Comparison of ENCODE assay signal across 8 cellular contexts in genomic region chr1:219173758-219174671, GRCh38. TPM values are rescaled to one million over a fixed set of nuclear protein-coding genes. Genes with fewer than 3 reads are reported as not detected.
DNase-seq lines count a peak whose midpoint lies in the region; ATAC-seq and TF ChIP-seq lines count a peak whose summit lies in the region.

LYPLAL1 (plus strand) TSS chr1:219173878; CDS start chr1:219173891, 13 bp downstream.

- H3K4me3 ChIP-seq in SJCRH30 (peak within 1 kb of the TSS; percentile 74), neuron (ENCODE audit: low read length) (peak within 1 kb of the TSS; percentile 76)

- peak within 1 kb of the TSS; percentile 54 for H3K9ac ChIP-seq in H9 (ENCODE audit: extremely low read depth, insufficient read length, low read length)

- H2BK20ac ChIP-seq in H9 (ENCODE audit: low read depth, low read length, poor library complexity, severe bottlenecking): no peak within 1 kb of the TSS

- H4K20me1 ChIP-seq in H9 (ENCODE audit: control insufficient read depth, insufficient read depth, insufficient read length): no peaks in the 10 kb centered on the region

- H2AFZ ChIP-seq in H9 (ENCODE audit: low read length) (no peak within 1 kb of the TSS), neuron (ENCODE audit: low read depth, low read length) (peak within 1 kb of the TSS; percentile 95)

- H3K27me3 ChIP-seq in H9 (ENCODE audit: insufficient read depth, low read length) (no peaks in the 10 kb centered on the region), SJCRH30 (no peaks in the 10 kb centered on the region), foreskin keratinocyte (no peaks in the 10 kb centered on the region), neuron (ENCODE audit: insufficient read depth, low read length) (no peaks in the 10 kb centered on the region)

- H3K4me3 Mint-ChIP-seq in H9: peak within 1 kb of the TSS; percentile 94 to 95

- no peaks in the 10 kb centered on the region for H3K79me1 ChIP-seq in H9 (ENCODE audit: insufficient read depth, low read depth, low read length, poor library complexity, severe bottlenecking)

- no peak within 1 kb of the TSS for H2BK5ac ChIP-seq in H9 (ENCODE audit: insufficient read length, low read length)

- peak within 1 kb of the TSS; percentile 58 for H3K18ac ChIP-seq in H9 (ENCODE audit: insufficient read length, low read depth, low read length)

- H3K9me3 Mint-ChIP-seq in H9: no peaks in the 10 kb centered on the region; a peak in 2 of 5 replicates

- no peaks in the 10 kb centered on the region for H3K36me3 Mint-ChIP-seq in H9 (ENCODE audit: insufficient read depth in 1 of 3, low read depth in 3 of 3)

- no peak within 1 kb of the TSS for H2BK12ac ChIP-seq in H9 (ENCODE audit: insufficient read length, low read depth, low read length)

- no peaks in the 10 kb centered on the region for H3K4me1 ChIP-seq in H9 (ENCODE audit: insufficient read depth, low read length)
- H3K4me1 ChIP-seq in SJCRH30: peaks cover 11% of the 10 kb centered on the region; the same call in 1 of the 2 replicates
- H3K4me1 ChIP-seq in foreskin keratinocyte: peaks cover 20% of the 10 kb centered on the region
- H3K4me1 ChIP-seq in neuron (ENCODE audit: insufficient read depth, low read length): peaks cover 13% of the 10 kb centered on the region

- H4K8ac ChIP-seq in H9 (replicated peaks; ENCODE audit: insufficient read length, low read depth, low read length): no peak within 1 kb of the TSS

- no peak within 1 kb of the TSS for H4K5ac ChIP-seq in H9 (ENCODE audit: insufficient read length, low read depth, low read length)

- H2BK120ac ChIP-seq in H9 (ENCODE audit: low read depth, low read length, poor library complexity, severe bottlenecking): no peak within 1 kb of the TSS

- TF ChIP-seq CTCF in H9 (conservative IDR thresholded peaks at IDR 0.05) (peak; percentile 32; the same call in 1 of the 3 replicates), foreskin keratinocyte (conservative IDR thresholded peaks at IDR 0.05) (peak; percentile 16)

- H3K56ac ChIP-seq in H9 (ENCODE audit: insufficient read length, low read depth, low read length): no peak within 1 kb of the TSS

- H3K27me3 Mint-ChIP-seq in H9 (ENCODE audit: low read depth): no peaks in the 10 kb centered on the region

- H3K36me3 ChIP-seq in SJCRH30: no peaks in the 10 kb centered on the region; the same call in 1 of the 2 replicates
- H3K36me3 ChIP-seq in neuron (ENCODE audit: insufficient read depth, low read length): peaks cover 4% of the 10 kb centered on the region

- H3K23me2 ChIP-seq in H9 (ENCODE audit: insufficient read length, low read depth, low read length, poor library complexity, severe bottlenecking): peaks cover 9% of the 10 kb centered on the region

- no peak within 1 kb of the TSS for H2AK5ac ChIP-seq in H9 (ENCODE audit: insufficient read length, low read length)

- H3K4ac ChIP-seq in H9 (ENCODE audit: low read depth, low read length): no peak within 1 kb of the TSS

- H3K9me3 ChIP-seq in H9 (ENCODE audit: control insufficient read depth, low read depth, low read length) (no peaks in the 10 kb centered on the region), SJCRH30 (replicated peaks) (no peaks in the 10 kb centered on the region), neuron (ENCODE audit: low read length) (no peaks in the 10 kb centered on the region)

- ATAC-seq in foreskin keratinocyte: peak; percentile 85

- H3K23ac ChIP-seq in H9 (ENCODE audit: insufficient read length, low read depth, low read length): no peak within 1 kb of the TSS

- no peak within 1 kb of the TSS for H4K91ac ChIP-seq in H9 (ENCODE audit: insufficient read length, low read depth, low read length)

- H3K27ac Mint-ChIP-seq in H9: peak within 1 kb of the TSS; percentile 96 to 98 (median 98)

- peaks cover 24% of the 10 kb centered on the region in 2 experiments for H3K4me1 Mint-ChIP-seq in H9

- DNase-seq in GF-D8 (lab: John Stamatoyannopoulos, UW) (peak; percentile 54), H9 (peak; percentile 87), M059J (ENCODE audit: low read depth) (peak; percentile 86), SJCRH30 (peak; percentile 91 to 94), foreskin keratinocyte (peak; percentile 38 to 64), stromal cell of bone marrow (ENCODE audit: low read depth) (peak; percentile 79)
- peak; percentile 83 for DNase-seq in activated gamma-delta T cell treated with anti-CD3 and anti-CD28 coated beads, Interleukin-2, amount 50 U/mL, for 16 hours (ENCODE audit: low read depth)

- no peaks in the 10 kb centered on the region for H3K79me2 ChIP-seq in H9 (ENCODE audit: insufficient read depth, low read length)

- no CpG with 5 or more reads among the region's 51 CpGs for WGBS in H9 (ENCODE audit: extremely low coverage, insufficient read length, low lambda C conversion rate)

- H2BK15ac ChIP-seq in H9 (ENCODE audit: low read depth, low read length): no peak within 1 kb of the TSS

- peak within 1 kb of the TSS; percentile 93 for H3K4me2 ChIP-seq in H9 (ENCODE audit: insufficient read depth, insufficient read length, low read length)

- no peak within 1 kb of the TSS for H3T11ph ChIP-seq in H9 (ENCODE audit: low read length)

- H3K27ac ChIP-seq in H9 (ENCODE audit: insufficient read length, low read depth, low read length) (peak within 1 kb of the TSS; percentile 41), SJCRH30 (peak within 1 kb of the TSS; percentile 76), foreskin keratinocyte (peak within 1 kb of the TSS; percentile 39)

- H3K14ac ChIP-seq in H9 (ENCODE audit: insufficient read depth, low read length): peak within 1 kb of the TSS; percentile 84; the same call in 1 of the 2 replicates

RNA-seq across cellular contexts. Expression of gene LYPLAL1, which starts in this region (rescaled TPM):
- total RNA-seq in H9 (2021) (21.1 and 25.1 TPM in 2 replicates), foreskin keratinocyte (11.1 and 16.8 TPM in 2 replicates)
- total RNA-seq in M059J (2014; rRNA removed; shearing (Covaris generic)): 22.5 and 23.2 TPM in 2 replicates
- 23.5 and 33.7 TPM in 2 replicates for total RNA-seq in SJCRH30 (2014; rRNA removed; shearing (Covaris generic))
- 24.7 and 30.0 TPM in 2 replicates for polyA plus RNA-seq in foreskin keratinocyte

Comparison
In these comparisons a context has a peak if more than half of its experiments do, and no peak if none do; other contexts are left out.
1. Peak in every context shown above with its lines: DNase-seq, ATAC-seq, H3K4me3 ChIP-seq and H3K27ac ChIP-seq.